18 cellular contexts compared by ENCODE assay signal in genomic region chr2:233120459-233120858, GRCh38.
"Had no signal": no experiment of that assay in that cellular context is flagged by ENCODE, and none has a peak within 500 bp of the region (broad histone marks: within the 10 kb centered on the region; RNA-seq: fewer than 3 reads in every experiment).

No MANE protein-coding gene starts in this region.

- H3K27me3 Mint-ChIP-seq: activated CD4-positive, alpha-beta memory T cell treated with anti-CD3 and anti-CD28 coated beads for 36 hours; activated CD8-positive, alpha-beta memory T cell treated with anti-CD3 and anti-CD28 coated beads, Interleukin-2, amount 10 ng/mL, durations not matched to agents 7 days and 5 days; activated naive CD8-positive, alpha-beta T cell; dendritic cell treated with granulocyte-macrophage colony-stimulating factor and Interleukin-4, amounts not matched to agents 40 ng/mL and 50 ng/mL, for 4 days had no signal

- H3K27ac Mint-ChIP-seq: activated CD4-positive, alpha-beta memory T cell treated with anti-CD3 and anti-CD28 coated beads for 36 hours; activated CD8-positive, alpha-beta memory T cell treated with anti-CD3 and anti-CD28 coated beads, Interleukin-2, amount 10 ng/mL, durations not matched to agents 7 days and 5 days; activated naive CD8-positive, alpha-beta T cell; dendritic cell treated with granulocyte-macrophage colony-stimulating factor and Interleukin-4, amounts not matched to agents 40 ng/mL and 50 ng/mL, for 4 days; neural progenitor cell had no signal

- H3K9ac ChIP-seq: neural progenitor cell had no signal

- H3K9me3 Mint-ChIP-seq: activated CD4-positive, alpha-beta memory T cell treated with anti-CD3 and anti-CD28 coated beads for 36 hours; dendritic cell treated with granulocyte-macrophage colony-stimulating factor and Interleukin-4, amounts not matched to agents 40 ng/mL and 50 ng/mL, for 4 days; neural progenitor cell had no signal

- H3K36me3 ChIP-seq: neural progenitor cell, pancreas had no signal

- ATAC-seq: activated CD8-positive, alpha-beta memory T cell treated with anti-CD3 and anti-CD28 coated beads, Interleukin-2, amount 10 ng/mL, durations not matched to agents 7 days and 5 days; foreskin keratinocyte; left colon; lower lobe of right lung; pancreas had no signal

- H3K36me3 Mint-ChIP-seq: neural progenitor cell had no signal

- H3K9me3 ChIP-seq: lower lobe of right lung, pancreas, tibial nerve had no signal

- H3K4me3 ChIP-seq: lower lobe of right lung, neural progenitor cell, pancreas, tibial nerve had no signal

- H3K4me2 ChIP-seq: neural progenitor cell had no signal

- H3K27me3 ChIP-seq: neural progenitor cell, pancreas, tibial nerve had no signal

- H3K27ac ChIP-seq: foreskin keratinocyte, lower lobe of right lung, neural progenitor cell, tibial nerve had no signal

- H3K4me1 ChIP-seq: foreskin keratinocyte, lower lobe of right lung, neural progenitor cell had no signal

- H3K4me3 Mint-ChIP-seq: activated CD4-positive, alpha-beta memory T cell treated with anti-CD3 and anti-CD28 coated beads for 36 hours; activated CD8-positive, alpha-beta memory T cell treated with anti-CD3 and anti-CD28 coated beads, Interleukin-2, amount 10 ng/mL, durations not matched to agents 7 days and 5 days; activated naive CD8-positive, alpha-beta T cell; dendritic cell treated with granulocyte-macrophage colony-stimulating factor and Interleukin-4, amounts not matched to agents 40 ng/mL and 50 ng/mL, for 4 days; neural progenitor cell had no signal

- H2AFZ ChIP-seq: neural progenitor cell had no signal

- DNase-seq: activated CD4-positive, alpha-beta memory T cell treated with anti-CD3 and anti-CD28 coated beads for 36 hours; activated CD8-positive, alpha-beta memory T cell treated with anti-CD3 and anti-CD28 coated beads, Interleukin-2, amount 10 ng/mL, durations not matched to agents 7 days and 5 days; activated gamma-delta T cell; activated T-cell treated with anti-CD3 and anti-CD28 coated beads, Interleukin-2, amount 50 U/mL, for 1 hour; cerebellar nuclear complex; effector memory CD4-positive, alpha-beta T cell; foreskin keratinocyte; left colon; lower lobe of right lung; midbrain; pancreas; stimulated activated CD4-positive, alpha-beta T cell treated with anti-CD3 and anti-CD28 coated beads, Interleukin-12 subunit alpha, Interleukin-12 subunit beta, amount 100 ng/mL, for 4 hours; stimulated activated CD4-positive, alpha-beta T cell treated with anti-CD3 and anti-CD28 coated beads, Interleukin-2, amount 100 ng/mL, for 24 hours; T1000 had no signal
